ENCODE assay signal across 32 cellular contexts in the genomic region with DNA sequence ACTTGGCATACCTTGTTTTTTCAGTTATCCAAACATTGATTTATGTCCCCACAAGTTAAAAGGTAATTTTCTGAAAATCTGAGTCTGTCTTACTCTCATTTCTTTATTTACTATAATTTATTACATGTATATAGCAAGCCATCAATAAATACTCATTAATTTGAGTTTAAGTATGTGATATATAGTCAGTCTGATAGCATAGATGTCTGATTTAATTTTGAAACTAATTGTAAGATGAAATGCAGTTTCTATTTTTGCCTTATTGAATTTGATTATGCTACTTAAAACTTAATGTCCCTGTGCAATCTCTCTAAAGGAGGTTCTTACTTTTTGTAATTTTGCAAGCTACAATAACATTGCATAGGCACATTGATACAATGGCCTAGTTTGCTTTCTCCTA.
"Had no signal": no experiment of that assay in that cellular context is flagged by ENCODE, and none has a peak within 500 bp of the region (broad histone marks: within the 10 kb centered on the region; RNA-seq: fewer than 3 reads in every experiment).

No MANE protein-coding gene starts in this region.

- H3K4me3 ChIP-seq: ascending aorta, cardiac muscle cell had no signal

- H3K27me3 ChIP-seq: ascending aorta, cardiac muscle cell had no signal

- H3K27ac ChIP-seq: ascending aorta, cardiac muscle cell, VCaP had no signal

- FAIRE-seq: bronchial epithelial cell, TTC549 had no signal

- H3K36me3 ChIP-seq: ascending aorta, cardiac muscle cell had no signal

- H3K4me1 ChIP-seq: ascending aorta had no signal

- H3K9me3 ChIP-seq: ascending aorta had no signal

- ATAC-seq: activated CD4-positive, alpha-beta T cell treated with anti-CD3 and anti-CD28 coated beads for 36 hours; activated CD4-positive, CD25-positive, alpha-beta regulatory T cell treated with anti-CD3 and anti-CD28 coated beads, Interleukin-2, amount 50 U/mL, for 24 hours; activated CD8-positive, alpha-beta memory T cell treated with anti-CD3 and anti-CD28 coated beads, Interleukin-2, amount 10 ng/mL, durations not matched to agents 7 days and 5 days; activated CD8-positive, alpha-beta T cell treated with anti-CD3 and anti-CD28 coated beads, Interleukin-2, amount 10 ng/mL, durations not matched to agents 7 days and 5 days; activated naive CD8-positive, alpha-beta T cell treated with anti-CD3 and anti-CD28 coated beads, Interleukin-2, amount 50 U/mL, for 24 hours; WTC11 had no signal

- DNase-seq: activated CD4-positive, alpha-beta memory T cell treated with anti-CD3 and anti-CD28 coated beads, Interleukin-2, amount 10 ng/mL, durations not matched to agents 7 days and 5 days; activated CD4-positive, alpha-beta T cell treated with anti-CD3 and anti-CD28 coated beads for 1 hour; activated CD4-positive, alpha-beta T cell treated with anti-CD3 and anti-CD28 coated beads for 36 hours; activated CD4-positive, alpha-beta T cell treated with anti-CD3 and anti-CD28 coated beads for 48 hours; activated CD4-positive, alpha-beta T cell treated with anti-CD3 and anti-CD28 coated beads, Interleukin-2, amount 10 ng/mL, durations not matched to agents 7 days and 5 days; activated CD4-positive, alpha-beta T cell treated with anti-CD3 and anti-CD28 coated beads, Interleukin-2, amount 50 U/mL, for 48 hours; activated CD4-positive, CD25-positive, alpha-beta regulatory T cell; activated CD8-positive, alpha-beta memory T cell treated with anti-CD3 and anti-CD28 coated beads for 24 hours; activated CD8-positive, alpha-beta memory T cell treated with anti-CD3 and anti-CD28 coated beads, Interleukin-2, amount 10 ng/mL, durations not matched to agents 7 days and 5 days; activated CD8-positive, alpha-beta memory T cell treated with anti-CD3 and anti-CD28 coated beads, Interleukin-2, amount 50 U/mL, for 48 hours; activated CD8-positive, alpha-beta T cell treated with anti-CD3 and anti-CD28 coated beads, Interleukin-2, amount 10 ng/mL, durations not matched to agents 7 days and 5 days; activated effector memory CD4-positive, alpha-beta T cell treated with Interleukin-2 at 50 U/mL for 16 hours; activated gamma-delta T cell; activated naive CD4-positive, alpha-beta T cell treated with anti-CD3 and anti-CD28 coated beads, Interleukin-2, amount 10 ng/mL, durations not matched to agents 7 days and 5 days; activated naive CD4-positive, alpha-beta T cell treated with Interleukin-2 at 50 U/mL for 16 hours; activated naive CD8-positive, alpha-beta T cell treated with anti-CD3 and anti-CD28 coated beads, Interleukin-2, amount 10 ng/mL, durations not matched to agents 7 days and 5 days; activated naive CD8-positive, alpha-beta T cell treated with anti-CD3 and anti-CD28 coated beads, Interleukin-2, amount 50 U/mL, for 24 hours; activated T-cell treated with anti-CD3 and anti-CD28 coated beads, Interleukin-2, amount 50 U/mL, for 24 hours; activated T-cell treated with anti-CD3 and anti-CD28 coated beads, Interleukin-2, amount 50 U/mL, for 48 hours; amygdala; anterior cingulate cortex; caudate nucleus; cerebellar nuclear complex; T-helper 2 cell; T-helper 9 cell had no signal
